ENCODE assay signal across 8 cellular contexts in genomic region chr20:50588034-50588736, GRCh38.
DNase-seq lines count a peak whose midpoint lies in the region; ATAC-seq and TF ChIP-seq lines count a peak whose summit lies in the region.

No MANE protein-coding gene starts in this region.

- no peaks in the 10 kb centered on the region for H3K9me3 Mint-ChIP-seq in neural crest cell

- peak; percentile 97 for TF ChIP-seq CTCF in epithelial cell of proximal tubule (conservative IDR thresholded peaks at IDR 0.05; ENCODE audit: low read depth, low read length)
- peak; percentile 81 for TF ChIP-seq CTCF in neural crest cell (conservative IDR thresholded peaks at IDR 0.05)
- peak in 5 of 7 experiments; percentile 59 to 84 (median 76) for TF ChIP-seq CTCF in stomach (IDR thresholded peaks at IDR 0.05)

- no peak overlapping the region for H3K27ac ChIP-seq in stomach

- H3K36me3 ChIP-seq in H7 (replicated peaks; ENCODE audit: control insufficient read depth, insufficient read depth, low read length) = peaks cover 6% of the 10 kb centered on the region
- peaks cover 33 to 80% (median 67%) of the 10 kb centered on the region in 4 donors for H3K36me3 ChIP-seq in stomach

- TF ChIP-seq EP300 in stomach (IDR thresholded peaks at IDR 0.05) = no peak

- H3K27ac Mint-ChIP-seq in neural crest cell (ENCODE audit: unreplicated experiment) = no peak overlapping the region

- no peaks in the 10 kb centered on the region for H3K27me3 ChIP-seq in H7 (ENCODE audit: control insufficient read depth, insufficient read depth, low read length)
- H3K27me3 ChIP-seq in stomach = no peaks in the 10 kb centered on the region

- H3K4me3 ChIP-seq in H7 (ENCODE audit: insufficient read depth, low read depth, low read length) = no peak overlapping the region
- no peak overlapping the region for H3K4me3 ChIP-seq in epithelial cell of proximal tubule (ENCODE audit: low read depth, low read length)
- no peak overlapping the region for H3K4me3 ChIP-seq in stomach

- 63 to 70% (median 67%) methylated on average over 12 of the region's 12 CpGs for WGBS in stomach, 5 donors

- H3K4me1 Mint-ChIP-seq in neural crest cell = no peaks in the 10 kb centered on the region

- DNase-seq in Ammon's horn (ENCODE audit: low spot score) (peak; percentile 61), H7 (peak; percentile 97), OCI-M1 (lab: John Stamatoyannopoulos, UW) (peak; percentile 76), activated T-cell treated with anti-CD3 and anti-CD28 coated beads for 24 hours (ENCODE audit: low read depth) (peak; percentile 60), epithelial cell of proximal tubule (ENCODE audit: low read depth) (no peak), neural crest cell (ENCODE audit: low read depth, low spot score) (peak; percentile 68), stomach (peak; percentile 78)

- ATAC-seq in HG03521 (IDR thresholded peaks at IDR 0.05; ENCODE audit: unreplicated experiment) = no peak

- no peaks in the 10 kb centered on the region for H3K27me3 Mint-ChIP-seq in neural crest cell (ENCODE audit: low read depth)

- H3K4me1 ChIP-seq in stomach = peaks cover 0 to 31% (median 20%) of the 10 kb centered on the region in 4 donors

- H3K9me3 ChIP-seq in stomach = no peaks in the 10 kb centered on the region

- H3K4me3 Mint-ChIP-seq in neural crest cell = no peak overlapping the region

- peaks cover 2% of the 10 kb centered on the region for H3K36me3 Mint-ChIP-seq in neural crest cell (ENCODE audit: low read depth)

- TF ChIP-seq POLR2A in stomach (IDR thresholded peaks at IDR 0.05) = no peak

- intact Hi-C loops in stomach (cut with DNase I; ENCODE audit: low total_unique reads) = no loop called here
